In genomic region chr21:38954450-38955059, GRCh38 we compare ENCODE assay signal across 1 cellular context.
A peak's percentile ranks its signal among the peaks of the same experiment; 100 is the strongest.
TF ChIP-seq lines count a peak whose summit lies in the region.

No MANE protein-coding gene starts in this region.

TF ChIP-seq in HepG2, 621 proteins besides CTCF, POLR2A, EP300 and RAD21 (continued from another document):
- no peak for TF ChIP-seq SKIL (CRISPR knock-in tag; IDR thresholded peaks at IDR 0.05; ENCODE audit: borderline replicate concordance)
- TF ChIP-seq ZNF598 (CRISPR knock-in tag; IDR thresholded peaks at IDR 0.05; ENCODE audit: borderline replicate concordance): no peak
- peak; percentile 55; the same call in 1 of the 2 replicates for TF ChIP-seq ELF3 (CRISPR knock-in tag; IDR thresholded peaks at IDR 0.05)
- TF ChIP-seq ZNF652 (CRISPR knock-in tag; IDR thresholded peaks at IDR 0.05; ENCODE audit: borderline replicate concordance, low read depth): no peak
- no peak for TF ChIP-seq FOXC1 (CRISPR knock-in tag; IDR thresholded peaks at IDR 0.05; ENCODE audit: borderline replicate concordance)
- no peak for TF ChIP-seq RNF219 (CRISPR knock-in tag; IDR thresholded peaks at IDR 0.05)
- TF ChIP-seq KDM5A (IDR thresholded peaks at IDR 0.05; ENCODE audit: borderline replicate concordance, low read length): no peak
- TF ChIP-seq NFE2L1 (CRISPR knock-in tag; IDR thresholded peaks at IDR 0.05; ENCODE audit: borderline replicate concordance): no peak
- TF ChIP-seq PATZ1 (CRISPR knock-in tag; IDR thresholded peaks at IDR 0.05): no peak
- no peak for TF ChIP-seq MLXIP (CRISPR knock-in tag; IDR thresholded peaks at IDR 0.05; ENCODE audit: borderline replicate concordance)
- TF ChIP-seq ETV5 (CRISPR knock-in tag; IDR thresholded peaks at IDR 0.05; ENCODE audit: borderline replicate concordance): no peak; the same call in 1 of the 2 replicates
- 0 out of 2 replicates have a peak, but pooled peaks have one; percentile 31 for TF ChIP-seq SPEN (CRISPR knock-in tag; IDR thresholded peaks at IDR 0.05; ENCODE audit: low read depth)
- TF ChIP-seq ZNF3 (CRISPR knock-in tag; IDR thresholded peaks at IDR 0.05): no peak
- TF ChIP-seq SAP130 (CRISPR knock-in tag; IDR thresholded peaks at IDR 0.05; ENCODE audit: low read depth): 0 out of 2 replicates have a peak, but pooled peaks have one; percentile 27
- TF ChIP-seq MAX (IDR thresholded peaks at IDR 0.05): peak; percentile 12; the same call in 1 of the 2 replicates
- no peak for TF ChIP-seq TCF7 (IDR thresholded peaks at IDR 0.05; ENCODE audit: low read depth)
- no peak for TF ChIP-seq ZNF691 (CRISPR knock-in tag; IDR thresholded peaks at IDR 0.05; ENCODE audit: borderline replicate concordance, low read depth)
- no peak for TF ChIP-seq ZNF496 (CRISPR knock-in tag; IDR thresholded peaks at IDR 0.05; ENCODE audit: insufficient replicate concordance)
- no peak for TF ChIP-seq RELA (CRISPR knock-in tag; IDR thresholded peaks at IDR 0.05)
- TF ChIP-seq NONO (IDR thresholded peaks at IDR 0.05): no peak
- TF ChIP-seq NONO (CRISPR knock-in tag; conservative IDR thresholded peaks at IDR 0.05): no peak
- TF ChIP-seq ZNF234 (CRISPR knock-in tag; conservative IDR thresholded peaks at IDR 0.05): no peak
- peak; percentile 81 for TF ChIP-seq ZNF629 (CRISPR knock-in tag; conservative IDR thresholded peaks at IDR 0.05)
- TF ChIP-seq RARA (CRISPR knock-in tag; IDR thresholded peaks at IDR 0.05): peak; percentile 72
- no peak for TF ChIP-seq ZNF678 (CRISPR knock-in tag; IDR thresholded peaks at IDR 0.05)
- 0 out of 2 replicates have a peak, but pooled peaks have one; percentile 24 for TF ChIP-seq GATAD2A (CRISPR knock-in tag; IDR thresholded peaks at IDR 0.05)
- TF ChIP-seq MXD3 (CRISPR knock-in tag; IDR thresholded peaks at IDR 0.05): no peak
- no peak for TF ChIP-seq ZBTB46 (CRISPR knock-in tag; IDR thresholded peaks at IDR 0.05; ENCODE audit: borderline replicate concordance)
- TF ChIP-seq GABPA (IDR thresholded peaks at IDR 0.05; ENCODE audit: low read depth, low read length): no peak
- peak; percentile 39 for TF ChIP-seq GABPA (CRISPR knock-in tag; IDR thresholded peaks at IDR 0.05; ENCODE audit: low read depth)
- TF ChIP-seq KLF13 (CRISPR knock-in tag; IDR thresholded peaks at IDR 0.05): no peak
TF ChIP-seq in HepG2: peak in this region for 10.
